In the genomic region with DNA sequence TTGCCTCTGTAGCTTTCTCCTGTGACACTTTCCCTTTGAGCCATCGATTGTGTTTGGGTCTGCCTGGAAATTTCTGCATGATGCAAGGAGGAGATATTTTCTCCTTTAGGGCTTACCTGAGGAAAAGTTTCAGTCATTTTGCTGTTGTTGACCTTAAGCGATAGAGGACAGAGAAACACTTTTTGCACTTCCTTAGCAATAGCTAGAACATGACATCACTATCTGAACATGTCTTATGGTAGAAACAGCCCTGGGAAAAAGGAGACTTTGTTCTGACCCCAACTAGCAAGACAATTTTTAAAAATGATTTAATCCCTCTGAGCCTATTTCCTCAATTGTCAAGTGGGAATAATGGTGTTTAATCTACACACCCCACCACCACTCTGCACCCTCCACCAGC, we compare ENCODE assay signal across 2 cellular contexts.
TF ChIP-seq lines count a peak whose summit lies in the region.

No MANE protein-coding gene starts in this region.

TF ChIP-seq in GM23338, 12 proteins besides CTCF, POLR2A, EP300 and RAD21 (continues in another document):
- TF ChIP-seq EZH2phosphoT487 (IDR thresholded peaks at IDR 0.05; ENCODE audit: unreplicated experiment) (no peak), NANOG (IDR thresholded peaks at IDR 0.05; ENCODE audit: borderline replicate concordance) (no peak), ZNF462 (CRISPR knock-in tag; IDR thresholded peaks at IDR 0.05) (no peak), REST (IDR thresholded peaks at IDR 0.05; ENCODE audit: unreplicated experiment) (no peak), EZH2 (IDR thresholded peaks at IDR 0.05; ENCODE audit: low read depth, unreplicated experiment) (no peak), ETS1 (IDR thresholded peaks at IDR 0.05) (no peak), ZNF331 (CRISPR knock-in tag; IDR thresholded peaks at IDR 0.05; ENCODE audit: low read depth) (no peak), STAT1 (IDR thresholded peaks at IDR 0.05; ENCODE audit: unreplicated experiment) (no peak), JUNB (IDR thresholded peaks at IDR 0.05; ENCODE audit: unreplicated experiment) (no peak), CREB1 (CRISPR knock-in tag; IDR thresholded peaks at IDR 0.05; ENCODE audit: low read depth) (no peak)

TF ChIP-seq in GM12878, 131 proteins besides CTCF, POLR2A, EP300 and RAD21:
- no peak for TF ChIP-seq POLR2AphosphoS5 (IDR thresholded peaks at IDR 0.05; ENCODE audit: low read length)
- TF ChIP-seq, protein P1, sequence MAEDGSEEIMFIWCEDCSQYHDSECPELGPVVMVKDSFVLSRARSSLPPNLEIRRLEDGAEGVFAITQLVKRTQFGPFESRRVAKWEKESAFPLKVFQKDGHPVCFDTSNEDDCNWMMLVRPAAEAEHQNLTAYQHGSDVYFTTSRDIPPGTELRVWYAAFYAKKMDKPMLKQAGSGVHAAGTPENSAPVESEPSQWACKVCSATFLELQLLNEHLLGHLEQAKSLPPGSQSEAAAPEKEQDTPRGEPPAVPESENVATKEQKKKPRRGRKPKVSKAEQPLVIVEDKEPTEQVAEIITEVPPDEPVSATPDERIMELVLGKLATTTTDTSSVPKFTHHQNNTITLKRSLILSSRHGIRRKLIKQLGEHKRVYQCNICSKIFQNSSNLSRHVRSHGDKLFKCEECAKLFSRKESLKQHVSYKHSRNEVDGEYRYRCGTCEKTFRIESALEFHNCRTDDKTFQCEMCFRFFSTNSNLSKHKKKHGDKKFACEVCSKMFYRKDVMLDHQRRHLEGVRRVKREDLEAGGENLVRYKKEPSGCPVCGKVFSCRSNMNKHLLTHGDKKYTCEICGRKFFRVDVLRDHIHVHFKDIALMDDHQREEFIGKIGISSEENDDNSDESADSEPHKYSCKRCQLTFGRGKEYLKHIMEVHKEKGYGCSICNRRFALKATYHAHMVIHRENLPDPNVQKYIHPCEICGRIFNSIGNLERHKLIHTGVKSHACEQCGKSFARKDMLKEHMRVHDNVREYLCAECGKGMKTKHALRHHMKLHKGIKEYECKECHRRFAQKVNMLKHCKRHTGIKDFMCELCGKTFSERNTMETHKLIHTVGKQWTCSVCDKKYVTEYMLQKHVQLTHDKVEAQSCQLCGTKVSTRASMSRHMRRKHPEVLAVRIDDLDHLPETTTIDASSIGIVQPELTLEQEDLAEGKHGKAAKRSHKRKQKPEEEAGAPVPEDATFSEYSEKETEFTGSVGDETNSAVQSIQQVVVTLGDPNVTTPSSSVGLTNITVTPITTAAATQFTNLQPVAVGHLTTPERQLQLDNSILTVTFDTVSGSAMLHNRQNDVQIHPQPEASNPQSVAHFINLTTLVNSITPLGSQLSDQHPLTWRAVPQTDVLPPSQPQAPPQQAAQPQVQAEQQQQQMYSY (CRISPR knock-in tag; IDR thresholded peaks at IDR 0.05), result no peak
- peak; percentile 25; the same call in 1 of the 2 replicates for TF ChIP-seq JUNB (IDR thresholded peaks at IDR 0.05)
- TF ChIP-seq ATF7 (IDR thresholded peaks at IDR 0.05; ENCODE audit: low read depth), result 0 out of 2 replicates have a peak, but pooled peaks have one; percentile 23
